In the genomic region with DNA sequence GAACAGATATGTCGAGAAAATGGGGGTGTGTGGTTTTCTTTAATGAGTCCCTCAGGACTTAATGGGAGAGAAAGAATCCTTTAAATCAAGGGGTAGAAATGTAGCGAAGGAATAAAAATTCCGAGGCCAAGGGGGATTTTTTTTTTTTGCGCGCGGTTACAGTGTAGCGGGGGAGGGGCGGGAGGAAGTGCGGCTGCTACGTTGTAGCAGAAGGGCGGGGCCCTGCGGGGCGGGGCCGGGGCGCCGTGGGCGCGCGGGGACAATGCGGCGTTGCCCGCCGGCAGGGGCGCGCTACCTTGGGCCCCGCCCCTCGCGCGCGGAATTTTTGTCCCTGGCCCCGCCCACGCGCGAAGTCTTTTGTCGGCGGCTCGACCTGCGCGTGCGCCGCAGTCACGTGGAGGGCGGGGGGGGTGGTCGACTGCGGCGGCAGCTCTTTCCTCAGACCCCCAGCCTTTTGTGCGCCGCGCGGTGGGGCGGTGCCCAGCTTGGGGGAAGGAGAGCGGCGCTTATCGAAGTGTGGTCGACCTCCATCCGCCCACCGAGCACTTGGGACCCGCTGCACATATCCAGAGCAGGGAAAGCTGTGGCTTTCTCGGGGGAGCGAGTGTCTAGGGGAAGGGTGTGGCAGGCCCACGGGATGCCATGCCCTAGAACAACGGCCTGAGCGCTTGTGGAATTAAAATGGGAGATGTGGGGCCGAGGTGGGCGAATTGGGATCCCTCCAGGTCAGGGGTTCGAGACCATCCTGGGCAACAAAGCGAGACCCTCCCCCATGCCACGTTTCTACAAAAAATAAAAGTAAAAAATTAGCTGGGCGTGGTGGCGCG, we compare ENCODE assay signal across 8 cellular contexts. TPM values are rescaled to one million over a fixed set of nuclear protein-coding genes. Genes with fewer than 3 reads are reported as not detected.
DNase-seq lines count a peak whose midpoint lies in the region; ATAC-seq and TF ChIP-seq lines count a peak whose summit lies in the region.

No MANE protein-coding gene starts in this region.

- peak; percentile 23 for ATAC-seq in HG03439 (IDR thresholded peaks at IDR 0.05; ENCODE audit: unreplicated experiment)
- ATAC-seq in right lobe of liver: peak; percentile 60 to 70 (median 65)
- no peak for ATAC-seq in GM18519 (IDR thresholded peaks at IDR 0.05; ENCODE audit: low FRiP score, unreplicated experiment)

- intact Hi-C loops in right lobe of liver (cut with DNase I): loop anchor here in 1 of 2 donors (2.0 kb wide), 1 partner anchor 43 kb away; no protein-coding TSS in a partner anchor

- no peak for TF ChIP-seq POLR2A in right lobe of liver (IDR thresholded peaks at IDR 0.05)

- H3K9me3 ChIP-seq in right lobe of liver: no peaks in the 10 kb centered on the region

- no peaks in the 10 kb centered on the region for H3K27me3 ChIP-seq in right lobe of liver

- peak; percentile 30 for TF ChIP-seq CTCF in GM10266 (IDR thresholded peaks at IDR 0.05; ENCODE audit: control insufficient read depth, insufficient read depth, low read depth, missing control alignments)
- TF ChIP-seq CTCF in right lobe of liver (IDR thresholded peaks at IDR 0.05): peak; percentile 38 to 64 (median 46)

- DNase-seq in GM10266 (ENCODE audit: extremely low spot score) (peak; percentile 91), NCI-H774 (lab: John Stamatoyannopoulos, UW) (peak; percentile 85), dermis blood vessel endothelial cell (peak; percentile 94), right lobe of liver (peak; percentile 93 to 94 (median 93))
- peak; percentile 95 for DNase-seq in activated CD4-positive, alpha-beta T cell treated with anti-CD3 and anti-CD28 coated beads, Interleukin-2, amount 50 U/mL, for 4 hours
- DNase-seq in stimulated activated CD4-positive, alpha-beta T cell treated with anti-CD3 and anti-CD28 coated beads, Interleukin-4, amount 100 ng/mL, for 1 hour: peak; percentile 99

- WGBS in right lobe of liver (ENCODE audit: insufficient coverage, low coverage, low lambda C conversion rate, missing lambda C conversion rate): under 1% methylated on average over 13 of the region's 71 CpGs

- peak overlapping the region; percentile 88 to 94 (median 91) for H3K4me3 ChIP-seq in right lobe of liver

- H3K36me3 ChIP-seq in right lobe of liver: peaks cover 9 to 34% (median 19%) of the 10 kb centered on the region in 4 donors

- H3K4me1 ChIP-seq in right lobe of liver: peaks cover 0 to 35% (median 16%) of the 10 kb centered on the region in 4 donors

- H3K27ac ChIP-seq in right lobe of liver: peak overlapping the region; percentile 81 to 91 (median 90)

RNA-seq across cellular contexts. Expression of gene TUBB, which starts 1.3 kb away (rescaled TPM):
- total RNA-seq in dermis blood vessel endothelial cell (301 and 692 TPM in 2 replicates), right lobe of liver (100 to 1,000 TPM; 150 to 268 (median 241) TPM)

RNA-seq across cellular contexts. Expression of gene MDC1, which starts 4.3 kb away (rescaled TPM):
- total RNA-seq in dermis blood vessel endothelial cell (6.3 and 12.5 TPM in 2 replicates), right lobe of liver (10 to 100 TPM in 4 of 6 experiments, 1 to 10 TPM in 2; 8.8 to 15.5 (median 12.1) TPM)

RNA-seq across cellular contexts. Expression of gene FLOT1, which starts 21.1 kb away (rescaled TPM):
- 71.5 and 124 TPM in 2 replicates for total RNA-seq in dermis blood vessel endothelial cell
- total RNA-seq in right lobe of liver: 10 to 100 TPM; 37.1 to 92.2 (median 73.5) TPM

RNA-seq across cellular contexts. Expression of gene IER3, which starts 22.9 kb away (rescaled TPM):
- total RNA-seq in dermis blood vessel endothelial cell (74.4 and 134 TPM in 2 replicates), right lobe of liver (10 to 100 TPM in 3 of 6 experiments, 1 to 10 TPM in 3; 2.8 to 72.3 (median 24.5) TPM)

RNA-seq across cellular contexts. Expression of gene NRM, which starts 30.6 kb away (rescaled TPM):
- total RNA-seq in dermis blood vessel endothelial cell (3.1 and 4.6 TPM in 2 replicates), right lobe of liver (1 to 10 TPM; 1.2 to 2.7 (median 1.9) TPM)
